1 cellular context compared by ENCODE assay signal in genomic region chr9:93657331-93658111, GRCh38.
TF ChIP-seq lines count a peak whose summit lies in the region.

No MANE protein-coding gene starts in this region.

TF ChIP-seq in HEK293, 187 proteins besides CTCF, POLR2A, EP300 and RAD21:
- TF ChIP-seq EGR2 (tag by site-specific recombination; IDR thresholded peaks at IDR 0.05; ENCODE audit: low read depth) (peak; percentile 25; the same call in 1 of the 2 replicates), ZSCAN23 (tag by site-specific recombination; IDR thresholded peaks at IDR 0.05) (no peak)
